In the genomic region with DNA sequence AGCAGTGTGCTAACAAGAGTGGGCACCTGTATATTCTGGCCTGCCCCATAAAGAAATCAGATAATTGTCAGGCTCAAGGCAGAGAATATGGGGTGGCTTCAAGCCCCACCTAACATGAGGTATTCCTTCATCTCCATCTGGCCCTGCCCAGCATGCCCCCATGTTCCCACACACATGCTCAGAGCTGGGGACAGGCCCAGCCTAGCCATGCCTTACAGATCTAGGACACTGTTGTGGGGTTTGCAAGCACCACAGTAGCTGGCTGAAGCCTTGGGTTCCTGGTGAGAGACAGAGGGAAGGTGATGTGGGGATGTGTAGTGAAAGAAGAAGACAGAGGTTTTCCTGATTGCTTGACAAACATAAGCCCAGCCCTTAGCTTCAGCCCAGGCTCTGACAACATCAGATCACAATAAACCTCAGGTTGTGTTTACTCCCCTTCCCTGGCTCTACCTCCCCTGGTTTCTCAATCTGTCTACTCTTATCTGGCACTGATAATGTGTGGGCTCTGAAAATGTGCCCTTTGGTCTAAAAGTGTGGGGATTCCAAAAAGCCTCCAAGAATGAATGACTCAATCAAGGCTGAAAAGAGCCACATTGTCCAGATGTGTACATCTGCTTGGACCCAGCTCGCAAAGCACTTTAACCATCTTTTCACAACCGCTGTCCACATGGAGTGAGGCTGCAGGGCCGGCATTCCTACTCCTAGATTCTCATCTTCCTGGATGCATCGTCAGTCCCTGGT, we compare ENCODE assay signal across 1 cellular context.
TF ChIP-seq lines count a peak whose summit lies in the region.

No MANE protein-coding gene starts in this region.

TF ChIP-seq in HepG2, 621 proteins besides CTCF, POLR2A, EP300 and RAD21 (continued from another document and continues in another):
- TF ChIP-seq, protein P1, sequence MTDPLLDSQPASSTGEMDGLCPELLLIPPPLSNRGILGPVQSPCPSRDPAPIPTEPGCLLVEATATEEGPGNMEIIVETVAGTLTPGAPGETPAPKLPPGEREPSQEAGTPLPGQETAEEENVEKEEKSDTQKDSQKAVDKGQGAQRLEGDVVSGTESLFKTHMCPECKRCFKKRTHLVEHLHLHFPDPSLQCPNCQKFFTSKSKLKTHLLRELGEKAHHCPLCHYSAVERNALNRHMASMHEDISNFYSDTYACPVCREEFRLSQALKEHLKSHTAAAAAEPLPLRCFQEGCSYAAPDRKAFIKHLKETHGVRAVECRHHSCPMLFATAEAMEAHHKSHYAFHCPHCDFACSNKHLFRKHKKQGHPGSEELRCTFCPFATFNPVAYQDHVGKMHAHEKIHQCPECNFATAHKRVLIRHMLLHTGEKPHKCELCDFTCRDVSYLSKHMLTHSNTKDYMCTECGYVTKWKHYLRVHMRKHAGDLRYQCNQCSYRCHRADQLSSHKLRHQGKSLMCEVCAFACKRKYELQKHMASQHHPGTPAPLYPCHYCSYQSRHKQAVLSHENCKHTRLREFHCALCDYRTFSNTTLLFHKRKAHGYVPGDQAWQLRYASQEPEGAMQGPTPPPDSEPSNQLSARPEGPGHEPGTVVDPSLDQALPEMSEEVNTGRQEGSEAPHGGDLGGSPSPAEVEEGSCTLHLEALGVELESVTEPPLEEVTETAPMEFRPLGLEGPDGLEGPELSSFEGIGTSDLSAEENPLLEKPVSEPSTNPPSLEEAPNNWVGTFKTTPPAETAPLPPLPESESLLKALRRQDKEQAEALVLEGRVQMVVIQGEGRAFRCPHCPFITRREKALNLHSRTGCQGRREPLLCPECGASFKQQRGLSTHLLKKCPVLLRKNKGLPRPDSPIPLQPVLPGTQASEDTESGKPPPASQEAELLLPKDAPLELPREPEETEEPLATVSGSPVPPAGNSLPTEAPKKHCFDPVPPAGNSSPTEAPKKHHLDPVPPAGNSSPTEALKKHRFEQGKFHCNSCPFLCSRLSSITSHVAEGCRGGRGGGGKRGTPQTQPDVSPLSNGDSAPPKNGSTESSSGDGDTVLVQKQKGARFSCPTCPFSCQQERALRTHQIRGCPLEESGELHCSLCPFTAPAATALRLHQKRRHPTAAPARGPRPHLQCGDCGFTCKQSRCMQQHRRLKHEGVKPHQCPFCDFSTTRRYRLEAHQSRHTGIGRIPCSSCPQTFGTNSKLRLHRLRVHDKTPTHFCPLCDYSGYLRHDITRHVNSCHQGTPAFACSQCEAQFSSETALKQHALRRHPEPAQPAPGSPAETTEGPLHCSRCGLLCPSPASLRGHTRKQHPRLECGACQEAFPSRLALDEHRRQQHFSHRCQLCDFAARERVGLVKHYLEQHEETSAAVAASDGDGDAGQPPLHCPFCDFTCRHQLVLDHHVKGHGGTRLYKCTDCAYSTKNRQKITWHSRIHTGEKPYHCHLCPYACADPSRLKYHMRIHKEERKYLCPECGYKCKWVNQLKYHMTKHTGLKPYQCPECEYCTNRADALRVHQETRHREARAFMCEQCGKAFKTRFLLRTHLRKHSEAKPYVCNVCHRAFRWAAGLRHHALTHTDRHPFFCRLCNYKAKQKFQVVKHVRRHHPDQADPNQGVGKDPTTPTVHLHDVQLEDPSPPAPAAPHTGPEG (CRISPR knock-in tag; IDR thresholded peaks at IDR 0.05) = 0 out of 2 replicates have a peak, but pooled peaks have one; percentile 23
- TF ChIP-seq ZNF724P (CRISPR knock-in tag; IDR thresholded peaks at IDR 0.05; ENCODE audit: borderline replicate concordance) = no peak
- TF ChIP-seq NFYC (CRISPR knock-in tag; IDR thresholded peaks at IDR 0.05) = no peak
- no peak for TF ChIP-seq MED13 (CRISPR knock-in tag; IDR thresholded peaks at IDR 0.05)
- TF ChIP-seq TRAFD1 (CRISPR knock-in tag; IDR thresholded peaks at IDR 0.05; ENCODE audit: borderline replicate concordance) = no peak
- no peak for TF ChIP-seq ZNF556 (CRISPR knock-in tag; IDR thresholded peaks at IDR 0.05; ENCODE audit: borderline replicate concordance)
- 0 out of 4 replicates have a peak, but pooled peaks of 1 of the 2 experiments have one; percentile 37 for TF ChIP-seq KLF16 (CRISPR knock-in tag; IDR thresholded peaks at IDR 0.05)
- no peak for TF ChIP-seq ZBTB20 (CRISPR knock-in tag; IDR thresholded peaks at IDR 0.05; ENCODE audit: borderline replicate concordance, low read depth)
- no peak for TF ChIP-seq NCOA5 (CRISPR knock-in tag; IDR thresholded peaks at IDR 0.05)
- TF ChIP-seq HDAC6 (IDR thresholded peaks at IDR 0.05; ENCODE audit: low read depth, low read length) = no peak
- peak; percentile 96 for TF ChIP-seq HNF4G (IDR thresholded peaks at IDR 0.05; ENCODE audit: borderline replicate concordance, low read depth, low read length)
- no peak for TF ChIP-seq HNF4G (CRISPR knock-in tag; IDR thresholded peaks at IDR 0.05; ENCODE audit: borderline replicate concordance, low read depth)
- TF ChIP-seq ZNF441 (CRISPR knock-in tag; IDR thresholded peaks at IDR 0.05; ENCODE audit: borderline replicate concordance) = no peak
- TF ChIP-seq HOXA3 (CRISPR knock-in tag; IDR thresholded peaks at IDR 0.05) = peak; percentile 69
- TF ChIP-seq MTF2 (CRISPR knock-in tag; IDR thresholded peaks at IDR 0.05; ENCODE audit: borderline replicate concordance) = no peak
- TF ChIP-seq ZNF292 (CRISPR knock-in tag; IDR thresholded peaks at IDR 0.05; ENCODE audit: borderline replicate concordance, low read depth) = peak; percentile 19; the same call in 1 of the 2 replicates
- TF ChIP-seq SPEN (CRISPR knock-in tag; IDR thresholded peaks at IDR 0.05; ENCODE audit: low read depth) = no peak
- TF ChIP-seq, protein P2, sequence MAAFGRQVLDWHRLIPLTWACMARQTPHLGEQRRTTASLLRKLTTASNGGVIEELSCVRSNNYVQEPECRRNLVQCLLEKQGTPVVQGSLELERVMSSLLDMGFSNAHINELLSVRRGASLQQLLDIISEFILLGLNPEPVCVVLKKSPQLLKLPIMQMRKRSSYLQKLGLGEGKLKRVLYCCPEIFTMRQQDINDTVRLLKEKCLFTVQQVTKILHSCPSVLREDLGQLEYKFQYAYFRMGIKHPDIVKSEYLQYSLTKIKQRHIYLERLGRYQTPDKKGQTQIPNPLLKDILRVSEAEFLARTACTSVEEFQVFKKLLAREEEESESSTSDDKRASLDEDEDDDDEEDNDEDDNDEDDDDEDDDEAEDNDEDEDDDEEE (CRISPR knock-in tag; IDR thresholded peaks at IDR 0.05) = no peak
- no peak for TF ChIP-seq ZNF317 (CRISPR knock-in tag; IDR thresholded peaks at IDR 0.05)
- TF ChIP-seq SMYD3 (CRISPR knock-in tag; IDR thresholded peaks at IDR 0.05) = no peak
- no peak for TF ChIP-seq CHD4 (IDR thresholded peaks at IDR 0.05; ENCODE audit: borderline replicate concordance, low read length)
- no peak for TF ChIP-seq MEF2D (CRISPR knock-in tag; IDR thresholded peaks at IDR 0.05)
- no peak for TF ChIP-seq SP5 (CRISPR knock-in tag; IDR thresholded peaks at IDR 0.05; ENCODE audit: borderline replicate concordance, low read depth)
- TF ChIP-seq REPIN1 (CRISPR knock-in tag; IDR thresholded peaks at IDR 0.05; ENCODE audit: borderline replicate concordance, low read depth) = no peak
- no peak for TF ChIP-seq LBX2 (CRISPR knock-in tag; IDR thresholded peaks at IDR 0.05; ENCODE audit: borderline replicate concordance)
- no peak; the same call in 1 of the 2 replicates for TF ChIP-seq CBFB (CRISPR knock-in tag; IDR thresholded peaks at IDR 0.05)
- 0 out of 2 replicates have a peak, but pooled peaks have one; percentile 24 for TF ChIP-seq NR2F6 (IDR thresholded peaks at IDR 0.05)
- TF ChIP-seq NR2F6 (CRISPR knock-in tag; IDR thresholded peaks at IDR 0.05) = peak; percentile 21
- no peak for TF ChIP-seq REL (CRISPR knock-in tag; conservative IDR thresholded peaks at IDR 0.05)
- no peak for TF ChIP-seq PCBP2 (optimal IDR thresholded peaks at IDR 0.05; ENCODE audit: low read depth, low read length, poor library complexity, severe bottlenecking)
- no peak for TF ChIP-seq ATM (IDR thresholded peaks at IDR 0.05; ENCODE audit: borderline replicate concordance)
- TF ChIP-seq ZNF264 (CRISPR knock-in tag; IDR thresholded peaks at IDR 0.05) = peak; percentile 48; the same call in 1 of the 2 replicates
- TF ChIP-seq, protein P3, sequence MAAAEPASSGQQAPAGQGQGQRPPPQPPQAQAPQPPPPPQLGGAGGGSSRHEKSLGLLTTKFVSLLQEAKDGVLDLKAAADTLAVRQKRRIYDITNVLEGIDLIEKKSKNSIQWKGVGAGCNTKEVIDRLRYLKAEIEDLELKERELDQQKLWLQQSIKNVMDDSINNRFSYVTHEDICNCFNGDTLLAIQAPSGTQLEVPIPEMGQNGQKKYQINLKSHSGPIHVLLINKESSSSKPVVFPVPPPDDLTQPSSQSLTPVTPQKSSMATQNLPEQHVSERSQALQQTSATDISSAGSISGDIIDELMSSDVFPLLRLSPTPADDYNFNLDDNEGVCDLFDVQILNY (CRISPR knock-in tag; conservative IDR thresholded peaks at IDR 0.05) = no peak
- no peak for TF ChIP-seq ZNF225 (CRISPR knock-in tag; IDR thresholded peaks at IDR 0.05)
- no peak for TF ChIP-seq POGZ (CRISPR knock-in tag; IDR thresholded peaks at IDR 0.05)
- TF ChIP-seq STAT5B (CRISPR knock-in tag; IDR thresholded peaks at IDR 0.05) = no peak
- TF ChIP-seq ZBTB26 (CRISPR knock-in tag; IDR thresholded peaks at IDR 0.05; ENCODE audit: borderline replicate concordance) = no peak
- no peak; the same call in 1 of the 2 replicates for TF ChIP-seq HDAC1 (CRISPR knock-in tag; IDR thresholded peaks at IDR 0.05)
- no peak for TF ChIP-seq KLF12 (CRISPR knock-in tag; IDR thresholded peaks at IDR 0.05; ENCODE audit: borderline replicate concordance)
- no peak for TF ChIP-seq HOMEZ (CRISPR knock-in tag; IDR thresholded peaks at IDR 0.05; ENCODE audit: low read depth)
- no peak; the same call in 1 of the 2 replicates for TF ChIP-seq ZNF143 (CRISPR knock-in tag; IDR thresholded peaks at IDR 0.05)
- no peak for TF ChIP-seq ZBTB3 (CRISPR knock-in tag; IDR thresholded peaks at IDR 0.05; ENCODE audit: borderline replicate concordance, low read depth)
- no peak for TF ChIP-seq ZNF788 (CRISPR knock-in tag; IDR thresholded peaks at IDR 0.05; ENCODE audit: borderline replicate concordance)
- TF ChIP-seq IKZF1 (IDR thresholded peaks at IDR 0.05) = no peak
- TF ChIP-seq ZNF609 (CRISPR knock-in tag; IDR thresholded peaks at IDR 0.05; ENCODE audit: borderline replicate concordance) = no peak; the same call in 1 of the 2 replicates
- no peak for TF ChIP-seq ZNF660 (CRISPR knock-in tag; IDR thresholded peaks at IDR 0.05; ENCODE audit: borderline replicate concordance, low read depth)
